In genomic region chr14:54362759-54363437, GRCh38 we compare ENCODE assay signal across 1 cellular context.
TF ChIP-seq lines count a peak whose summit lies in the region.

No MANE protein-coding gene starts in this region.

TF ChIP-seq in GM23338, 12 proteins besides CTCF, POLR2A, EP300 and RAD21:
- TF ChIP-seq EZH2phosphoT487 (IDR thresholded peaks at IDR 0.05; ENCODE audit: unreplicated experiment) (no peak), NANOG (IDR thresholded peaks at IDR 0.05; ENCODE audit: borderline replicate concordance) (no peak), EZH2 (IDR thresholded peaks at IDR 0.05; ENCODE audit: low read depth, unreplicated experiment) (no peak), ZNF114 (CRISPR knock-in tag; IDR thresholded peaks at IDR 0.05) (no peak), STAT1 (IDR thresholded peaks at IDR 0.05; ENCODE audit: unreplicated experiment) (no peak), CREB1 (CRISPR knock-in tag; IDR thresholded peaks at IDR 0.05; ENCODE audit: low read depth) (no peak), ZNF462 (CRISPR knock-in tag; IDR thresholded peaks at IDR 0.05) (no peak), ZNF331 (CRISPR knock-in tag; IDR thresholded peaks at IDR 0.05; ENCODE audit: low read depth) (no peak), POLR2AphosphoS5 (IDR thresholded peaks at IDR 0.05; ENCODE audit: low read depth) (no peak), ETS1 (IDR thresholded peaks at IDR 0.05) (no peak), JUNB (IDR thresholded peaks at IDR 0.05; ENCODE audit: unreplicated experiment) (no peak)
- TF ChIP-seq, protein P1, sequence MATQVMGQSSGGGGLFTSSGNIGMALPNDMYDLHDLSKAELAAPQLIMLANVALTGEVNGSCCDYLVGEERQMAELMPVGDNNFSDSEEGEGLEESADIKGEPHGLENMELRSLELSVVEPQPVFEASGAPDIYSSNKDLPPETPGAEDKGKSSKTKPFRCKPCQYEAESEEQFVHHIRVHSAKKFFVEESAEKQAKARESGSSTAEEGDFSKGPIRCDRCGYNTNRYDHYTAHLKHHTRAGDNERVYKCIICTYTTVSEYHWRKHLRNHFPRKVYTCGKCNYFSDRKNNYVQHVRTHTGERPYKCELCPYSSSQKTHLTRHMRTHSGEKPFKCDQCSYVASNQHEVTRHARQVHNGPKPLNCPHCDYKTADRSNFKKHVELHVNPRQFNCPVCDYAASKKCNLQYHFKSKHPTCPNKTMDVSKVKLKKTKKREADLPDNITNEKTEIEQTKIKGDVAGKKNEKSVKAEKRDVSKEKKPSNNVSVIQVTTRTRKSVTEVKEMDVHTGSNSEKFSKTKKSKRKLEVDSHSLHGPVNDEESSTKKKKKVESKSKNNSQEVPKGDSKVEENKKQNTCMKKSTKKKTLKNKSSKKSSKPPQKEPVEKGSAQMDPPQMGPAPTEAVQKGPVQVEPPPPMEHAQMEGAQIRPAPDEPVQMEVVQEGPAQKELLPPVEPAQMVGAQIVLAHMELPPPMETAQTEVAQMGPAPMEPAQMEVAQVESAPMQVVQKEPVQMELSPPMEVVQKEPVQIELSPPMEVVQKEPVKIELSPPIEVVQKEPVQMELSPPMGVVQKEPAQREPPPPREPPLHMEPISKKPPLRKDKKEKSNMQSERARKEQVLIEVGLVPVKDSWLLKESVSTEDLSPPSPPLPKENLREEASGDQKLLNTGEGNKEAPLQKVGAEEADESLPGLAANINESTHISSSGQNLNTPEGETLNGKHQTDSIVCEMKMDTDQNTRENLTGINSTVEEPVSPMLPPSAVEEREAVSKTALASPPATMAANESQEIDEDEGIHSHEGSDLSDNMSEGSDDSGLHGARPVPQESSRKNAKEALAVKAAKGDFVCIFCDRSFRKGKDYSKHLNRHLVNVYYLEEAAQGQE (IDR thresholded peaks at IDR 0.05; ENCODE audit: unreplicated experiment) = no peak
